In genomic region chrX:15493118-15494082, GRCh38 we compare ENCODE assay signal across 8 cellular contexts.
DNase-seq lines count a peak whose midpoint lies in the region; ATAC-seq and TF ChIP-seq lines count a peak whose summit lies in the region.

PIR (minus strand) TSS chrX:15493333; CDS start chrX:15491257, 2,076 bp downstream.

- peak; percentile 89 for ATAC-seq in GM18873 (IDR thresholded peaks at IDR 0.05; ENCODE audit: low FRiP score, unreplicated experiment)
- ATAC-seq in HG03108 (IDR thresholded peaks at IDR 0.05; ENCODE audit: unreplicated experiment): peak; percentile 96

- peak; percentile 87 for DNase-seq in AG08395 (ENCODE audit: low spot score)
- peak; percentile 93 for DNase-seq in NCI-H2227 (lab: John Stamatoyannopoulos, UW; ENCODE audit: unreplicated experiment)
- DNase-seq in activated CD4-positive, CD25-positive, alpha-beta regulatory T cell treated with anti-CD3 and anti-CD28 coated beads, Interleukin-2, amount 50 U/mL, for 16 hours (ENCODE audit: low read depth, low spot score): peak; percentile 2
- peak; percentile 71 for DNase-seq in choroid plexus epithelial cell (ENCODE audit: low read depth)
- peak; percentile 70 for DNase-seq in kidney glomerular epithelial cell (lab: John Stamatoyannopoulos, UW)
- DNase-seq in stimulated activated CD4-positive, alpha-beta T cell treated with anti-CD3 and anti-CD28 coated beads, Interleukin-1b, Interleukin-23, amount 100 ng/mL, for 4 hours (ENCODE audit: low read depth in 2 of 2): peak; percentile 15 to 45

- H3K4me3 ChIP-seq in choroid plexus epithelial cell (ENCODE audit: low read depth, low read length): peak within 1 kb of the TSS; percentile 67

- TF ChIP-seq CTCF in choroid plexus epithelial cell (conservative IDR thresholded peaks at IDR 0.05; ENCODE audit: low read depth, low read length): peak; percentile 57

Comparison
In these comparisons a context has a peak if more than half of its experiments do, and no peak if none do; other contexts are left out.
1. Peak in every context shown above with its lines: DNase-seq, ATAC-seq and H3K4me3 ChIP-seq.
2. DNase-seq: peak in every context shown above with its lines; median percentile 93 in NCI-H2227; 87 in AG08395; 71 in choroid plexus epithelial cell; 70 in kidney glomerular epithelial cell; 30 in stimulated activated CD4-positive, alpha-beta T cell treated with anti-CD3 and anti-CD28 coated beads, Interleukin-1b, Interleukin-23, amount 100 ng/mL, for 4 hours; 2 in activated CD4-positive, CD25-positive, alpha-beta regulatory T cell treated with anti-CD3 and anti-CD28 coated beads, Interleukin-2, amount 50 U/mL, for 16 hours.